28 cellular contexts compared by ENCODE assay signal in the genomic region with DNA sequence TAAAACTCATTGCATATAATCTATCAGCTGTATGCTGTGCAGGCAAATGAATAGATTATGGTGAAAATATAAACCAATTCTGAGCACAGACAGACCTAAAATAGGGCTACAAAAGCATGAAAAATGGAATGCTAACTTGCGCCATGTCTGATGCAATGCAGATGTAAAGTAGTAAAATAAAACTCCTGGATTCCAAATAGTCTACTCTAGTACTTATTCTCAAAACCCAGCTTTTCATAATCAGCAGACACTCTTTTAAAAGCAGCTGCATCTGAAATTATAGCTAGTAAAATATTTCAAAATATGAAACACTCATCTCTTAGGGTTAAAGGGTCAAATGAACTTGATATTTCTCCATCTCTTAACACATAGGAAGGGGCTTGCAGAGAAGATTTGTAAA.
"Had no signal": no experiment of that assay in that cellular context is flagged by ENCODE, and none has a peak within 500 bp of the region (broad histone marks: within the 10 kb centered on the region; RNA-seq: fewer than 3 reads in every experiment).

No MANE protein-coding gene starts in this region.

- H2AFZ ChIP-seq: neural progenitor cell had no signal

- H3K4me3 Mint-ChIP-seq: activated CD4-positive, alpha-beta memory T cell treated with anti-CD3 and anti-CD28 coated beads, Interleukin-2, amount 10 ng/mL, durations not matched to agents 7 days and 5 days; activated CD4-positive, alpha-beta T cell treated with anti-CD3 and anti-CD28 coated beads, Interleukin-2, amount 10 ng/mL, durations not matched to agents 24 days and 14 days; activated T-cell treated with anti-CD3 and anti-CD28 coated beads, Interleukin-2, amount 50 U/mL, for 4 hours; activated T-helper 17 cell treated with anti-CD3 and anti-CD28 coated beads, Interleukin-2, amount 50 U/mL, for 72 hours; natural killer cell; neural progenitor cell; stimulated activated naive B cell treated with anti-CD40 and anti-IgM and Interleukin-4, amounts not matched to agents 10 μg/mL and 1 μg/mL and 100 μg/mL, for 72 hours had no signal

- H3K27me3 ChIP-seq: heart right ventricle, left lung, neural progenitor cell, right atrium auricular region, stomach, thyroid gland, upper lobe of left lung, vagina had no signal

- H3K4me3 ChIP-seq: heart right ventricle, left lung, lung, neural progenitor cell, right atrium auricular region, stomach, thyroid gland, upper lobe of left lung, vagina had no signal

- ATAC-seq: activated T-cell treated with anti-CD3 and anti-CD28 coated beads, Interleukin-2, amount 50 U/mL, for 4 hours; activated T-helper 17 cell treated with anti-CD3 and anti-CD28 coated beads, Interleukin-2, amount 50 U/mL, for 72 hours; heart right ventricle; left lung; natural killer cell; stimulated activated naive B cell treated with anti-CD40 and anti-IgM and Interleukin-4, amounts not matched to agents 10 μg/mL and 1 μg/mL and 100 μg/mL, for 72 hours had no signal

- H3K27ac ChIP-seq: epithelial cell of prostate, neural progenitor cell, right atrium auricular region, stomach, vagina had no signal

- H3K27me3 Mint-ChIP-seq: activated CD4-positive, alpha-beta memory T cell treated with anti-CD3 and anti-CD28 coated beads, Interleukin-2, amount 10 ng/mL, durations not matched to agents 7 days and 5 days; activated CD4-positive, alpha-beta T cell treated with anti-CD3 and anti-CD28 coated beads, Interleukin-2, amount 10 ng/mL, durations not matched to agents 24 days and 14 days; activated T-helper 17 cell treated with anti-CD3 and anti-CD28 coated beads, Interleukin-2, amount 50 U/mL, for 72 hours; stimulated activated naive B cell treated with anti-CD40 and anti-IgM and Interleukin-4, amounts not matched to agents 10 μg/mL and 1 μg/mL and 100 μg/mL, for 72 hours had no signal

- H3K36me3 ChIP-seq: heart right ventricle, left lung, neural progenitor cell, right atrium auricular region, stomach, thyroid gland, upper lobe of left lung, vagina had no signal

- DNase-seq: activated CD4-positive, alpha-beta memory T cell treated with anti-CD3 and anti-CD28 coated beads, Interleukin-2, amount 10 ng/mL, durations not matched to agents 7 days and 5 days; activated CD4-positive, alpha-beta T cell treated with anti-CD3 and anti-CD28 coated beads, Interleukin-2, amount 10 ng/mL, durations not matched to agents 24 days and 14 days; activated CD4-positive, CD25-positive, alpha-beta regulatory T cell treated with anti-CD3 and anti-CD28 coated beads, Interleukin-2, amount 50 U/mL, for 72 hours; activated CD8-positive, alpha-beta memory T cell treated with anti-CD3 and anti-CD28 coated beads, Interleukin-2, amount 50 U/mL, for 48 hours; activated gamma-delta T cell treated with Interleukin-2 at 50 U/mL for 16 hours; activated naive CD4-positive, alpha-beta T cell treated with anti-CD3 and anti-CD28 coated beads, Interleukin-2, amount 50 U/mL, for 16 hours; activated T-cell treated with anti-CD3 and anti-CD28 coated beads, Interleukin-2, amount 50 U/mL, for 4 hours; effector CD8-positive, alpha-beta T cell; foreskin melanocyte; heart right ventricle; kidney glomerular epithelial cell; left lung; mesendoderm; natural killer cell; occipital lobe; stimulated activated CD4-positive, alpha-beta T cell treated with anti-CD3 and anti-CD28 coated beads, Interleukin-15, amount 100 ng/mL, for 24 hours; stimulated activated CD4-positive, alpha-beta T cell treated with anti-CD3 and anti-CD28 coated beads, Interleukin-2, amount 100 ng/mL, for 24 hours; stimulated activated naive B cell treated with anti-CD40 and anti-IgM and Interleukin-4, amounts not matched to agents 10 μg/mL and 1 μg/mL and 100 μg/mL, for 72 hours; stomach; T-helper 2 cell; thyroid gland; upper lobe of left lung had no signal

- H3K9me3 ChIP-seq: heart right ventricle, left lung, right atrium auricular region, stomach, thyroid gland, upper lobe of left lung, vagina had no signal

- H3K27ac Mint-ChIP-seq: activated CD4-positive, alpha-beta memory T cell treated with anti-CD3 and anti-CD28 coated beads, Interleukin-2, amount 10 ng/mL, durations not matched to agents 7 days and 5 days; activated CD4-positive, alpha-beta T cell treated with anti-CD3 and anti-CD28 coated beads, Interleukin-2, amount 10 ng/mL, durations not matched to agents 24 days and 14 days; neural progenitor cell had no signal

- H3K9ac ChIP-seq: neural progenitor cell had no signal

- H3K9me3 Mint-ChIP-seq: activated CD4-positive, alpha-beta memory T cell treated with anti-CD3 and anti-CD28 coated beads, Interleukin-2, amount 10 ng/mL, durations not matched to agents 7 days and 5 days; activated CD4-positive, alpha-beta T cell treated with anti-CD3 and anti-CD28 coated beads, Interleukin-2, amount 10 ng/mL, durations not matched to agents 24 days and 14 days; activated T-cell treated with anti-CD3 and anti-CD28 coated beads, Interleukin-2, amount 50 U/mL, for 4 hours; activated T-helper 17 cell treated with anti-CD3 and anti-CD28 coated beads, Interleukin-2, amount 50 U/mL, for 72 hours; natural killer cell; neural progenitor cell had no signal

- H3K4me2 ChIP-seq: neural progenitor cell had no signal
